8 cellular contexts compared by ENCODE assay signal in the genomic region with DNA sequence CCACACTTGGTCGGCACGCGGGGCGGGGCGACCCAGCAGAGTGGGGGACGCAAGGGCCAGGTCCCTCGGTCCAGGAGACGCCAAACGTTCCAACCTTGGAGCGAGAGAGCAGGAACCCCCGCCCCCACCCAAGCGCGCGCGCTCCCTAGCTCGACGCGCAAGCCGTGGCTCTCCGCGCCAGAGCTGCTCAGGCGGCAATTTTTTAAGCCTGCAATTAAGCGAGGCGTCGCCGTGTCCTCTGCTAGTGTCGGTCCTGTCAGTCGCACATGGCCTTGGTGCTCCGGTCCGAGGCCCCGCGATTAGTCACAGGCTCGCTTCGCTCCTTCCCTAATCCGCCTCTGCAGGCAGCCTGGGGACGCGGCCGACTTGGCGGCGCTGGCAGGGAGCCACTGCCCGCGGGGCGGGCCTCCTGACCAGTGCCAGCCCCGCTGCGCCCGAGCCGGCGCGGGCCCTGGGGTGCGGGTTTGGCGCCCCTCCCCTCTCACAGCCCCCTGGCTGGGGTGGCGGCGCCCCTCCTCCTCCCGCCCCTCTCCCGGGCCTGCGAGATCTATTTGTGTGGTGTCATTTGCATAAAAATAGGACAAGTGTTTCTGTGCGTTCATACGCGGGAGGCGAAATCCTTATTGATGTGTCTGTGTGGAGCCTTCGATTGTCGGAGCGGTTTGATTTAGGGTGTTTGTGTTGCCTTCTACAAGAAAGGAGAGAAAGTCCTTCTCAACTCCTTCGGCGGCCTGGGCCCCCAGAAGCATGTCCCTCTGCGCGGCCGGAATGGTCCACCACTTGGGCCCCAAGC. TPM values are rescaled to one million over a fixed set of nuclear protein-coding genes. Genes with fewer than 3 reads are reported as not detected.
A peak's percentile ranks its signal among the peaks of the same experiment; 100 is the strongest.
DNase-seq lines count a peak whose midpoint lies in the region; ATAC-seq and TF ChIP-seq lines count a peak whose summit lies in the region.

No MANE protein-coding gene starts in this region.

- H3K4me1 ChIP-seq in lower lobe of right lung (peaks cover 22% of the 10 kb centered on the region), thyroid gland (peaks cover 20 to 55% of the 10 kb centered on the region in 2 donors)

- peak overlapping the region; percentile 84 for H3K27ac ChIP-seq in lower lobe of right lung
- peak overlapping the region in 2 of 3 donors; percentile 63 to 93 for H3K27ac ChIP-seq in thyroid gland

- CTCF ChIA-PET in activated CD8-positive, alpha-beta memory T cell treated with anti-CD3 and anti-CD28 coated beads, Interleukin-2, amount 10 ng/mL, durations not matched to agents 7 days and 5 days (lab: Charles Lee): interaction anchor here (1.4 kb wide), 1 partner anchor 46 kb away, joined by 3 read pairs; no protein-coding TSS in a partner anchor

- no peak for TF ChIP-seq CTCF in chondrocyte (IDR thresholded peaks at IDR 0.05)
- TF ChIP-seq CTCF in lower lobe of right lung (IDR thresholded peaks at IDR 0.05): no peak
- no peak for TF ChIP-seq CTCF in thyroid gland (IDR thresholded peaks at IDR 0.05)

- peak overlapping the region; percentile 80 for H3K27ac Mint-ChIP-seq in activated CD8-positive, alpha-beta memory T cell treated with anti-CD3 and anti-CD28 coated beads, Interleukin-2, amount 10 ng/mL, durations not matched to agents 7 days and 5 days
- peak overlapping the region; percentile 32 for H3K27ac Mint-ChIP-seq in chondrocyte (ENCODE audit: unreplicated experiment)

- no peaks in the 10 kb centered on the region for H3K9me3 Mint-ChIP-seq in activated CD8-positive, alpha-beta memory T cell treated with anti-CD3 and anti-CD28 coated beads, Interleukin-2, amount 10 ng/mL, durations not matched to agents 7 days and 5 days (ENCODE audit: low read depth)
- no peaks in the 10 kb centered on the region for H3K9me3 Mint-ChIP-seq in chondrocyte (ENCODE audit: low read depth)

- H3K4me3 ChIP-seq in lower lobe of right lung (peak overlapping the region; percentile 61), thyroid gland (replicated peaks in 1 of 3) (peak overlapping the region in 1 of 3 donors; percentile 35)

- H3K27me3 ChIP-seq in lower lobe of right lung (ENCODE audit: low read depth) (no peaks in the 10 kb centered on the region), thyroid gland (no peaks in the 10 kb centered on the region)

- H3K36me3 Mint-ChIP-seq in activated CD8-positive, alpha-beta memory T cell treated with anti-CD3 and anti-CD28 coated beads, Interleukin-2, amount 10 ng/mL, durations not matched to agents 7 days and 5 days: no peaks in the 10 kb centered on the region
- no peaks in the 10 kb centered on the region for H3K36me3 Mint-ChIP-seq in chondrocyte (ENCODE audit: low read depth)

- no peaks in the 10 kb centered on the region for H3K27me3 Mint-ChIP-seq in activated CD8-positive, alpha-beta memory T cell treated with anti-CD3 and anti-CD28 coated beads, Interleukin-2, amount 10 ng/mL, durations not matched to agents 7 days and 5 days
- H3K27me3 Mint-ChIP-seq in chondrocyte (ENCODE audit: low read depth): no peaks in the 10 kb centered on the region

- H3K9me3 ChIP-seq in lower lobe of right lung (no peaks in the 10 kb centered on the region), thyroid gland (no peaks in the 10 kb centered on the region)

- no peak for ATAC-seq in activated CD8-positive, alpha-beta memory T cell treated with anti-CD3 and anti-CD28 coated beads, Interleukin-2, amount 10 ng/mL, durations not matched to agents 7 days and 5 days
- peak; percentile 47 to 66 for ATAC-seq in lower lobe of right lung
- ATAC-seq in GM18861 (IDR thresholded peaks at IDR 0.05; ENCODE audit: unreplicated experiment): no peak

- peak in 1 of 2 donors; percentile 18 for TF ChIP-seq POLR2A in thyroid gland (IDR thresholded peaks at IDR 0.05)

- 56% methylated on average over 16 of the region's 68 CpGs; no CpG with 5 or more reads in 1 of the 2 donors for WGBS in thyroid gland, 2 donors

- intact Hi-C loops in lower lobe of right lung (cut with DNase I) (no loop called here), thyroid gland (cut with DNase I) (loop anchor here (5.0 kb wide), 1 partner anchor 60 kb away; no protein-coding TSS in a partner anchor)

- H3K4me3 Mint-ChIP-seq in activated CD8-positive, alpha-beta memory T cell treated with anti-CD3 and anti-CD28 coated beads, Interleukin-2, amount 10 ng/mL, durations not matched to agents 7 days and 5 days: peak overlapping the region; percentile 76
- peak overlapping the region; percentile 61 for H3K4me3 Mint-ChIP-seq in chondrocyte (ENCODE audit: unreplicated experiment)

- peaks cover 11% of the 10 kb centered on the region for H3K4me1 Mint-ChIP-seq in activated CD8-positive, alpha-beta memory T cell treated with anti-CD3 and anti-CD28 coated beads, Interleukin-2, amount 10 ng/mL, durations not matched to agents 7 days and 5 days
- peaks cover 12% of the 10 kb centered on the region for H3K4me1 Mint-ChIP-seq in chondrocyte (ENCODE audit: low read depth)

- H3K36me3 ChIP-seq in lower lobe of right lung: no peaks in the 10 kb centered on the region
- no peaks in the 10 kb centered on the region for H3K36me3 ChIP-seq in thyroid gland

- DNase-seq in activated CD8-positive, alpha-beta memory T cell treated with anti-CD3 and anti-CD28 coated beads, Interleukin-2, amount 10 ng/mL, durations not matched to agents 7 days and 5 days: no peak
- no peak for DNase-seq in activated CD8-positive, alpha-beta memory T cell treated with anti-CD3 and anti-CD28 coated beads for 24 hours
- DNase-seq in NCI-H82 treated with DMSO at 0.1 percent for 48 hours (lab: John Stamatoyannopoulos, UW; ENCODE audit: unreplicated experiment): peak; percentile 17
- no peak for DNase-seq in chondrocyte (ENCODE audit: low spot score)
- DNase-seq in lower lobe of right lung: peak; percentile 81
- peak; percentile 76 to 79 for DNase-seq in thyroid gland
- DNase-seq in GOT3 (lab: John Stamatoyannopoulos, UW): no peak

RNA-seq across cellular contexts. Expression of a gene that starts 9.7 kb away (rescaled TPM):
- total RNA-seq in activated CD8-positive, alpha-beta memory T cell treated with anti-CD3 and anti-CD28 coated beads, Interleukin-2, amount 10 ng/mL, durations not matched to agents 7 days and 5 days: 10 to 100 TPM; 43.9 to 58.0 TPM
- total RNA-seq in chondrocyte (10.8 to 19.0 TPM (median 11.0 TPM) in 3 replicates), lower lobe of right lung (25.7 TPM), thyroid gland (10 to 100 TPM; 30.9 to 67.4 (median 42.4) TPM)

Comparison
In these comparisons a context has a peak if more than half of its experiments do, and no peak if none do; other contexts are left out.
1. ATAC-seq: peak in lower lobe of right lung (2 of 2); none in activated CD8-positive, alpha-beta memory T cell treated with anti-CD3 and anti-CD28 coated beads, Interleukin-2, amount 10 ng/mL, durations not matched to agents 7 days and 5 days (single experiment) and GM18861 (single experiment).
2. DNase-seq: peak in NCI-H82 treated with DMSO at 0.1 percent for 48 hours (single experiment), lower lobe of right lung (single experiment) and thyroid gland (2 of 2); none in activated CD8-positive, alpha-beta memory T cell treated with anti-CD3 and anti-CD28 coated beads, Interleukin-2, amount 10 ng/mL, durations not matched to agents 7 days and 5 days (single experiment), activated CD8-positive, alpha-beta memory T cell treated with anti-CD3 and anti-CD28 coated beads for 24 hours (single experiment), chondrocyte (single experiment) and GOT3 (single experiment).